In the genomic region with DNA sequence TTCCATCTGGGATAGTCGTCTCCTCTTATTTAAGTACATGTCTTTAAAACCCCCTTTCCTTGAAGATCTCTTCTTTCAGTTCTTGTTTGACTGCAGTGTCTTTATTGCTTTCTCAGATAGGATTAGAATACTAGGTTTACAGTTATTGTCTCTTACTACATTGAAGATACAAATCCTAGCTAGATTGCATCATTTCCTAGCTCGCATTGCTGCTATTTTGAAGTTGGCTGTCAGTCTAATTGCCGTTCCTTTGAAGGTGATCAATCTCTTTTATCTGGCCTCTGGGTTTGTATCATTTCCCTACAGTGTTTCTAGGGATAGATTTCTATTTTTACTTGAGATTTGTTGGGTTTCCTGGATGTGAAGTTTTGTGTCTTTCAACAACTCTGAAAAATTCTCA, we compare ENCODE assay signal across 29 cellular contexts.
"Had no signal": no experiment of that assay in that cellular context is flagged by ENCODE, and none has a peak within 500 bp of the region (broad histone marks: within the 10 kb centered on the region; RNA-seq: fewer than 3 reads in every experiment).

No MANE protein-coding gene starts in this region.

- H3K4me3 ChIP-seq: adrenal gland, body of pancreas, colonic mucosa, gastrocnemius medialis, hepatocyte, pancreas, right atrium auricular region, spleen, tibial nerve had no signal

- H3K9me3 Mint-ChIP-seq: activated B cell treated with CpG ODN at 0.5 μM for 24 hours; activated naive CD4-positive, alpha-beta T cell treated with anti-CD3 and anti-CD28 coated beads for 36 hours; activated naive CD8-positive, alpha-beta T cell treated with anti-CD3 and anti-CD28 coated beads for 36 hours; activated T-helper 1 cell treated with anti-CD3 and anti-CD28 coated beads, Interleukin-12 subunit alpha, Interleukin-12 subunit beta, Interleukin-2, Interleukin-4 antibody, amounts not matched to agents 30 ng/mL and 10 ng/mL and 1 ng/mL, durations not matched to agents 14 hours and 24 hours and 36 hours; immature natural killer cell; naive B cell had no signal

- H3K4me1 Mint-ChIP-seq: activated B cell treated with CpG ODN at 0.5 μM for 24 hours; activated naive CD8-positive, alpha-beta T cell treated with anti-CD3 and anti-CD28 coated beads for 36 hours; immature natural killer cell; naive B cell; nephron progenitor cell had no signal

- H3K4me3 Mint-ChIP-seq: activated B cell treated with CpG ODN at 0.5 μM for 24 hours; activated naive CD4-positive, alpha-beta T cell treated with anti-CD3 and anti-CD28 coated beads for 36 hours; activated naive CD8-positive, alpha-beta T cell treated with anti-CD3 and anti-CD28 coated beads for 36 hours; activated T-helper 1 cell treated with anti-CD3 and anti-CD28 coated beads, Interleukin-12 subunit alpha, Interleukin-12 subunit beta, Interleukin-2, Interleukin-4 antibody, amounts not matched to agents 30 ng/mL and 10 ng/mL and 1 ng/mL, durations not matched to agents 14 hours and 24 hours and 36 hours; immature natural killer cell; mesothelial cell of epicardium; naive B cell; nephron progenitor cell had no signal

- H3K27ac Mint-ChIP-seq: activated B cell treated with CpG ODN at 0.5 μM for 24 hours; activated naive CD4-positive, alpha-beta T cell treated with anti-CD3 and anti-CD28 coated beads for 36 hours; activated naive CD8-positive, alpha-beta T cell treated with anti-CD3 and anti-CD28 coated beads for 36 hours; activated T-helper 1 cell treated with anti-CD3 and anti-CD28 coated beads, Interleukin-12 subunit alpha, Interleukin-12 subunit beta, Interleukin-2, Interleukin-4 antibody, amounts not matched to agents 30 ng/mL and 10 ng/mL and 1 ng/mL, durations not matched to agents 14 hours and 24 hours and 36 hours; immature natural killer cell; mesothelial cell of epicardium; nephron progenitor cell had no signal

- H3K4me1 ChIP-seq: body of pancreas, pancreas, right atrium auricular region, spleen had no signal

- H3K36me3 Mint-ChIP-seq: naive B cell had no signal

- DNase-seq: activated B cell treated with CpG ODN at 0.5 μM for 24 hours; activated CD4-positive, alpha-beta T cell treated with anti-CD3 and anti-CD28 coated beads, Interleukin-2, amount 50 U/mL, for 1 hour; activated effector memory CD4-positive, alpha-beta T cell treated with anti-CD3 and anti-CD28 coated beads, Interleukin-2, amount 50 U/mL, for 16 hours; activated naive CD4-positive, alpha-beta T cell treated with anti-CD3 and anti-CD28 coated beads for 36 hours; activated naive CD8-positive, alpha-beta T cell treated with anti-CD3 and anti-CD28 coated beads for 36 hours; activated T-cell treated with anti-CD3 and anti-CD28 coated beads for 4 hours; aorta; body of pancreas; colonic mucosa; effector CD8-positive, alpha-beta T cell; gastrocnemius medialis; immature natural killer cell; kidney; left colon; mammary epithelial cell; naive B cell; nephron progenitor cell; pancreas; spleen; stimulated activated naive CD4-positive, alpha-beta T cell; T-helper 2 cell had no signal

- H3K27me3 Mint-ChIP-seq: activated B cell treated with CpG ODN at 0.5 μM for 24 hours; activated naive CD8-positive, alpha-beta T cell treated with anti-CD3 and anti-CD28 coated beads for 36 hours; naive B cell had no signal

- H3K27ac ChIP-seq: adrenal gland, body of pancreas, colonic mucosa, epithelial cell of prostate, hepatocyte, neutrophil, pancreas, right atrium auricular region, spleen had no signal

- H3K9me3 ChIP-seq: adrenal gland, body of pancreas, colonic mucosa, gastrocnemius medialis, neutrophil, pancreas, right atrium auricular region, spleen, tibial nerve had no signal

- H3K36me3 ChIP-seq: colonic mucosa, gastrocnemius medialis, neutrophil, right atrium auricular region had no signal

- H3K27me3 ChIP-seq: adrenal gland, body of pancreas, colonic mucosa, gastrocnemius medialis, hepatocyte, neutrophil, pancreas, right atrium auricular region, spleen, tibial nerve had no signal
